1 cellular context compared by ENCODE assay signal in the genomic region with DNA sequence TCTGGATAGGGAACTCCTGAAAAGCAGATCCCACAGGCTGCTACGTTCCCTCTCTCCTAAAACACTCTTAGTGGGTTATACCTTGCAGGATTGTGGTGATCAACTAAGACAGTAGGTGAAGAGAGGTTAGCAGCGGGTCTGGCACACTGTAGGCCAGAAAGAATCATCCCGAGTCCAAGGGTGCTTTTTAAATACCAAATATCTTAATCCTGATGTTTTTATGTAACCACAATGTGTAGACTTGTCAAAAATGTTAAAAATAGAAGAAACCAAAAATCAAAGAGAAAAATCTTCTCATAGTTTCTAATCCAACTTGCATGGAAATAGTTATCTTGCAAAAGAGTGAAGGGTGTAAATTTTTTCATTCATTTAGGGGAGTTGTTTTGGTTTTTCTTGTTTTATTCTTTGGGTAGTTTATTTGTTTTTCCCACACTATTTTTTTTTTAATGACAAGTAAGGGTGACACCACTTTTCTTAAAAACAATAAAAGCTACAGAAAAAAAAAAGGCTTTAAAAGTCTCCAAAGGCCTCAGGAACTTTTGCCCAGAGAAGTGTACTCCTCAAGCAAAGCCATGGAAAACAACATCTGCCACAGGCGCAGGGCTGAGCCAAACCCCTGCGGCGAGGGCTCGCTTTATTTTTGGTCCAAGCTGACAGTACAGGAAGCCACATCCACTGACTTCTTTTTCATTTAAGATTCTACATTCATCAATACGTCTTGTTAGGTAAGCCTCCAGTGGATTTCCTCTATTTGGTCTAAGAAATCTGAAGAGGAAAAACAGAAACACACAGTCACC.
TF ChIP-seq lines count a peak whose summit lies in the region.

No MANE protein-coding gene starts in this region.

TF ChIP-seq in HepG2, 621 proteins besides CTCF, POLR2A, EP300 and RAD21:
- TF ChIP-seq RNF2 (conservative IDR thresholded peaks at IDR 0.05; ENCODE audit: low read depth) (no peak), ZNF776 (CRISPR knock-in tag; IDR thresholded peaks at IDR 0.05) (no peak), YEATS2 (CRISPR knock-in tag; IDR thresholded peaks at IDR 0.05; ENCODE audit: borderline replicate concordance) (no peak), ZNF772 (CRISPR knock-in tag; IDR thresholded peaks at IDR 0.05) (no peak), ZBTB7B (CRISPR knock-in tag; IDR thresholded peaks at IDR 0.05) (no peak), BRCA1 (CRISPR knock-in tag; IDR thresholded peaks at IDR 0.05) (no peak), HDAC6 (IDR thresholded peaks at IDR 0.05; ENCODE audit: low read depth, low read length) (no peak), ZNF251 (CRISPR knock-in tag; IDR thresholded peaks at IDR 0.05) (no peak), SRSF1 (optimal IDR thresholded peaks at IDR 0.05; ENCODE audit: low read depth, low read length) (no peak), ZNF883 (CRISPR knock-in tag; IDR thresholded peaks at IDR 0.05; ENCODE audit: not compliant biosample characterization) (no peak), BRD4 (CRISPR knock-in tag; IDR thresholded peaks at IDR 0.05) (no peak)
- TF ChIP-seq, protein P1, sequence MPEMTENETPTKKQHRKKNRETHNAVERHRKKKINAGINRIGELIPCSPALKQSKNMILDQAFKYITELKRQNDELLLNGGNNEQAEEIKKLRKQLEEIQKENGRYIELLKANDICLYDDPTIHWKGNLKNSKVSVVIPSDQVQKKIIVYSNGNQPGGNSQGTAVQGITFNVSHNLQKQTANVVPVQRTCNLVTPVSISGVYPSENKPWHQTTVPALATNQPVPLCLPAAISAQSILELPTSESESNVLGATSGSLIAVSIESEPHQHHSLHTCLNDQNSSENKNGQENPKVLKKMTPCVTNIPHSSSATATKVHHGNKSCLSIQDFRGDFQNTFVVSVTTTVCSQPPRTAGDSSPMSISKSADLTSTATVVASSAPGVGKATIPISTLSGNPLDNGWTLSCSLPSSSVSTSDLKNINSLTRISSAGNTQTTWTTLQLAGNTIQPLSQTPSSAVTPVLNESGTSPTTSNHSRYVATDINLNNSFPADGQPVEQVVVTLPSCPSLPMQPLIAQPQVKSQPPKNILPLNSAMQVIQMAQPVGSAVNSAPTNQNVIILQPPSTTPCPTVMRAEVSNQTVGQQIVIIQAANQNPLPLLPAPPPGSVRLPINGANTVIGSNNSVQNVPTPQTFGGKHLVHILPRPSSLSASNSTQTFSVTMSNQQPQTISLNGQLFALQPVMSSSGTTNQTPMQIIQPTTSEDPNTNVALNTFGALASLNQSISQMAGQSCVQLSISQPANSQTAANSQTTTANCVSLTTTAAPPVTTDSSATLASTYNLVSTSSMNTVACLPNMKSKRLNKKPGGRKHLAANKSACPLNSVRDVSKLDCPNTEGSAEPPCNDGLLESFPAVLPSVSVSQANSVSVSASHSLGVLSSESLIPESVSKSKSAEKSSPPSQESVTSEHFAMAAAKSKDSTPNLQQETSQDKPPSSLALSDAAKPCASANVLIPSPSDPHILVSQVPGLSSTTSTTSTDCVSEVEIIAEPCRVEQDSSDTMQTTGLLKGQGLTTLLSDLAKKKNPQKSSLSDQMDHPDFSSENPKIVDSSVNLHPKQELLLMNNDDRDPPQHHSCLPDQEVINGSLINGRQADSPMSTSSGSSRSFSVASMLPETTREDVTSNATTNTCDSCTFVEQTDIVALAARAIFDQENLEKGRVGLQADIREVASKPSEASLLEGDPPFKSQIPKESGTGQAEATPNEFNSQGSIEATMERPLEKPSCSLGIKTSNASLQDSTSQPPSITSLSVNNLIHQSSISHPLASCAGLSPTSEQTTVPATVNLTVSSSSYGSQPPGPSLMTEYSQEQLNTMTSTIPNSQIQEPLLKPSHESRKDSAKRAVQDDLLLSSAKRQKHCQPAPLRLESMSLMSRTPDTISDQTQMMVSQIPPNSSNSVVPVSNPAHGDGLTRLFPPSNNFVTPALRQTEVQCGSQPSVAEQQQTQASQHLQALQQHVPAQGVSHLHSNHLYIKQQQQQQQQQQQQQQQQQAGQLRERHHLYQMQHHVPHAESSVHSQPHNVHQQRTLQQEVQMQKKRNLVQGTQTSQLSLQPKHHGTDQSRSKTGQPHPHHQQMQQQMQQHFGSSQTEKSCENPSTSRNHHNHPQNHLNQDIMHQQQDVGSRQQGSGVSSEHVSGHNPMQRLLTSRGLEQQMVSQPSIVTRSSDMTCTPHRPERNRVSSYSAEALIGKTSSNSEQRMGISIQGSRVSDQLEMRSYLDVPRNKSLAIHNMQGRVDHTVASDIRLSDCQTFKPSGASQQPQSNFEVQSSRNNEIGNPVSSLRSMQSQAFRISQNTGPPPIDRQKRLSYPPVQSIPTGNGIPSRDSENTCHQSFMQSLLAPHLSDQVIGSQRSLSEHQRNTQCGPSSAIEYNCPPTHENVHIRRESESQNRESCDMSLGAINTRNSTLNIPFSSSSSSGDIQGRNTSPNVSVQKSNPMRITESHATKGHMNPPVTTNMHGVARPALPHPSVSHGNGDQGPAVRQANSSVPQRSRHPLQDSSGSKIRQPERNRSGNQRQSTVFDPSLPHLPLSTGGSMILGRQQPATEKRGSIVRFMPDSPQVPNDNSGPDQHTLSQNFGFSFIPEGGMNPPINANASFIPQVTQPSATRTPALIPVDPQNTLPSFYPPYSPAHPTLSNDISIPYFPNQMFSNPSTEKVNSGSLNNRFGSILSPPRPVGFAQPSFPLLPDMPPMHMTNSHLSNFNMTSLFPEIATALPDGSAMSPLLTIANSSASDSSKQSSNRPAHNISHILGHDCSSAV (CRISPR knock-in tag; IDR thresholded peaks at IDR 0.05; ENCODE audit: borderline replicate concordance), result no peak
- TF ChIP-seq, protein P2, sequence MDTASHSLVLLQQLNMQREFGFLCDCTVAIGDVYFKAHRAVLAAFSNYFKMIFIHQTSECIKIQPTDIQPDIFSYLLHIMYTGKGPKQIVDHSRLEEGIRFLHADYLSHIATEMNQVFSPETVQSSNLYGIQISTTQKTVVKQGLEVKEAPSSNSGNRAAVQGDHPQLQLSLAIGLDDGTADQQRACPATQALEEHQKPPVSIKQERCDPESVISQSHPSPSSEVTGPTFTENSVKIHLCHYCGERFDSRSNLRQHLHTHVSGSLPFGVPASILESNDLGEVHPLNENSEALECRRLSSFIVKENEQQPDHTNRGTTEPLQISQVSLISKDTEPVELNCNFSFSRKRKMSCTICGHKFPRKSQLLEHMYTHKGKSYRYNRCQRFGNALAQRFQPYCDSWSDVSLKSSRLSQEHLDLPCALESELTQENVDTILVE (CRISPR knock-in tag; IDR thresholded peaks at IDR 0.05), result no peak
- TF ChIP-seq, protein P3, sequence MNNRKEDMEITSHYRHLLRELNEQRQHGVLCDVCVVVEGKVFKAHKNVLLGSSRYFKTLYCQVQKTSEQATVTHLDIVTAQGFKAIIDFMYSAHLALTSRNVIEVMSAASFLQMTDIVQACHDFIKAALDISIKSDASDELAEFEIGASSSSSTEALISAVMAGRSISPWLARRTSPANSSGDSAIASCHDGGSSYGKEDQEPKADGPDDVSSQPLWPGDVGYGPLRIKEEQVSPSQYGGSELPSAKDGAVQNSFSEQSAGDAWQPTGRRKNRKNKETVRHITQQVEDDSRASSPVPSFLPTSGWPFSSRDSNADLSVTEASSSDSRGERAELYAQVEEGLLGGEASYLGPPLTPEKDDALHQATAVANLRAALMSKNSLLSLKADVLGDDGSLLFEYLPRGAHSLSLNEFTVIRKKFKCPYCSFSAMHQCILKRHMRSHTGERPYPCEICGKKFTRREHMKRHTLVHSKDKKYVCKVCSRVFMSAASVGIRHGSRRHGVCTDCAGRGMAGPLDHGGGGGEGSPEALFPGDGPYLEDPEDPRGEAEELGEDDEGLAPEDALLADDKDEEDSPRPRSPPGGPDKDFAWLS (CRISPR knock-in tag; IDR thresholded peaks at IDR 0.05; ENCODE audit: borderline replicate concordance), result no peak
- TF ChIP-seq, protein P4, sequence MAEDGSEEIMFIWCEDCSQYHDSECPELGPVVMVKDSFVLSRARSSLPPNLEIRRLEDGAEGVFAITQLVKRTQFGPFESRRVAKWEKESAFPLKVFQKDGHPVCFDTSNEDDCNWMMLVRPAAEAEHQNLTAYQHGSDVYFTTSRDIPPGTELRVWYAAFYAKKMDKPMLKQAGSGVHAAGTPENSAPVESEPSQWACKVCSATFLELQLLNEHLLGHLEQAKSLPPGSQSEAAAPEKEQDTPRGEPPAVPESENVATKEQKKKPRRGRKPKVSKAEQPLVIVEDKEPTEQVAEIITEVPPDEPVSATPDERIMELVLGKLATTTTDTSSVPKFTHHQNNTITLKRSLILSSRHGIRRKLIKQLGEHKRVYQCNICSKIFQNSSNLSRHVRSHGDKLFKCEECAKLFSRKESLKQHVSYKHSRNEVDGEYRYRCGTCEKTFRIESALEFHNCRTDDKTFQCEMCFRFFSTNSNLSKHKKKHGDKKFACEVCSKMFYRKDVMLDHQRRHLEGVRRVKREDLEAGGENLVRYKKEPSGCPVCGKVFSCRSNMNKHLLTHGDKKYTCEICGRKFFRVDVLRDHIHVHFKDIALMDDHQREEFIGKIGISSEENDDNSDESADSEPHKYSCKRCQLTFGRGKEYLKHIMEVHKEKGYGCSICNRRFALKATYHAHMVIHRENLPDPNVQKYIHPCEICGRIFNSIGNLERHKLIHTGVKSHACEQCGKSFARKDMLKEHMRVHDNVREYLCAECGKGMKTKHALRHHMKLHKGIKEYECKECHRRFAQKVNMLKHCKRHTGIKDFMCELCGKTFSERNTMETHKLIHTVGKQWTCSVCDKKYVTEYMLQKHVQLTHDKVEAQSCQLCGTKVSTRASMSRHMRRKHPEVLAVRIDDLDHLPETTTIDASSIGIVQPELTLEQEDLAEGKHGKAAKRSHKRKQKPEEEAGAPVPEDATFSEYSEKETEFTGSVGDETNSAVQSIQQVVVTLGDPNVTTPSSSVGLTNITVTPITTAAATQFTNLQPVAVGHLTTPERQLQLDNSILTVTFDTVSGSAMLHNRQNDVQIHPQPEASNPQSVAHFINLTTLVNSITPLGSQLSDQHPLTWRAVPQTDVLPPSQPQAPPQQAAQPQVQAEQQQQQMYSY (CRISPR knock-in tag; IDR thresholded peaks at IDR 0.05), result no peak
